ENCODE assay signal across 19 cellular contexts in genomic region chr13:112900691-112901091, GRCh38.
DNase-seq lines count a peak whose midpoint lies in the region; ATAC-seq, FAIRE-seq and TF ChIP-seq lines count a peak whose summit lies in the region.
"Had no signal": no experiment of that assay in that cellular context is flagged by ENCODE, and none has a peak within 500 bp of the region (broad histone marks: within the 10 kb centered on the region; RNA-seq: fewer than 3 reads in every experiment).

No MANE protein-coding gene starts in this region.

- H3K4me2 ChIP-seq in H1 (ENCODE audit: insufficient read depth in 1 of 2, low read depth in 2 of 2, low read length in 2 of 2): no peak overlapping the region

- peak overlapping the region; percentile 78 for H3K18ac ChIP-seq in H1 (ENCODE audit: extremely low read depth, low read length)

- no peak for TF ChIP-seq POLR2A in H1 (IDR thresholded peaks at IDR 0.05; ENCODE audit: control extremely low read depth in 1 of 2, low read depth in 2 of 2, low read length in 2 of 2)

- peak overlapping the region; percentile 10 for H4K5ac ChIP-seq in H1 (ENCODE audit: insufficient read length, low read depth, low read length)

- H3K27ac ChIP-seq in H1 (ENCODE audit: low read depth, low read length): no peak overlapping the region
- H3K27ac ChIP-seq: SJCRH30 had no signal

- H3K79me1 ChIP-seq in H1 (ENCODE audit: low read depth, low read length): no peaks in the 10 kb centered on the region; the same call in 1 of the 2 replicates

- peaks cover 2 to 8% of the 10 kb centered on the region in 2 donors for H3K27me3 Mint-ChIP-seq in natural killer cell treated with Interleukin-12 subunit alpha and Interleukin-12 subunit beta and Interleukin-15 and Interleukin-18, amount 100 ng/mL, for 72 hours
- H3K27me3 Mint-ChIP-seq in natural killer cell (ENCODE audit: low read depth in 2 of 2): peaks cover 7 to 8% of the 10 kb centered on the region in 2 donors

- no peak for ATAC-seq in natural killer cell treated with Interleukin-12 subunit alpha and Interleukin-12 subunit beta and Interleukin-15 and Interleukin-18, amount 100 ng/mL, for 72 hours
- no peak for ATAC-seq in natural killer cell
- no peak for ATAC-seq in GM18502 (IDR thresholded peaks at IDR 0.05; ENCODE audit: poor library complexity, unreplicated experiment)
- ATAC-seq in HG02981 (IDR thresholded peaks at IDR 0.05; ENCODE audit: unreplicated experiment): no peak

- no peak overlapping the region for H4K8ac ChIP-seq in H1 (ENCODE audit: extremely low read depth, insufficient read depth, low read length)

- 80% methylated on average over 8 of the region's 8 CpGs; no CpG with 5 or more reads in 1 of the 2 experiments for WGBS in H1 (ENCODE audit: extremely low coverage in 1 of 2, insufficient coverage in 1 of 2, insufficient read length in 1 of 2, insufficient replicate concordance in 2 of 2, low coverage in 1 of 2, low lambda C conversion rate in 2 of 2, missing lambda C conversion rate in 1 of 2), 2 experiments

- CTCF ChIA-PET in H1 (lab: Charles Lee; ENCODE audit: partially characterized antibody): interaction anchor here (1.6 kb wide), 1 partner anchor 31 kb away, joined by 4 read pairs; no protein-coding TSS in a partner anchor

- peak overlapping the region; percentile 18; the same call in 1 of the 2 replicates for H2BK5ac ChIP-seq in H1 (ENCODE audit: low read depth, low read length)

- peaks cover 3% of the 10 kb centered on the region for H3K9me3 Mint-ChIP-seq in natural killer cell treated with Interleukin-12 subunit alpha and Interleukin-12 subunit beta and Interleukin-15 and Interleukin-18, amount 100 ng/mL, for 72 hours
- H3K9me3 Mint-ChIP-seq in natural killer cell: no peaks in the 10 kb centered on the region
- H3K9me3 Mint-ChIP-seq: CD4-positive, alpha-beta T cell had no signal

- no peak for FAIRE-seq in H1 (lab: Jason Lieb, UNC)
- FAIRE-seq: D721Med, G401.6, GM12892 had no signal

- TF ChIP-seq CTCF in natural killer cell (IDR thresholded peaks at IDR 0.05): no peak
- no peak for TF ChIP-seq CTCF in H1 (IDR thresholded peaks at IDR 0.05; ENCODE audit: control extremely low read depth in 1 of 3, insufficient read depth in 1 of 3, low read depth in 1 of 3, low read length in 3 of 3)

- no peak overlapping the region for H3K4me3 Mint-ChIP-seq in natural killer cell treated with Interleukin-12 subunit alpha and Interleukin-12 subunit beta and Interleukin-15 and Interleukin-18, amount 100 ng/mL, for 72 hours
- no peak overlapping the region for H3K4me3 Mint-ChIP-seq in natural killer cell
- H3K4me3 Mint-ChIP-seq: CD4-positive, alpha-beta T cell; HFFc6 had no signal

- H4K91ac ChIP-seq in H1 (replicated peaks; ENCODE audit: insufficient read length, low read length): peak overlapping the region; percentile 92

- peak overlapping the region; percentile 49 for H3K4ac ChIP-seq in H1 (replicated peaks; ENCODE audit: insufficient read length, low read depth, low read length)

- no peak overlapping the region for H3K14ac ChIP-seq in H1 (ENCODE audit: insufficient read length)

- H2BK120ac ChIP-seq in H1 (replicated peaks; ENCODE audit: low read depth, low read length): no peak overlapping the region

- peak overlapping the region; percentile 81; the same call in 1 of the 2 replicates for H2BK15ac ChIP-seq in H1 (ENCODE audit: low read length)

- no peaks in the 10 kb centered on the region; the same call in 1 of the 2 replicates for H3K23me2 ChIP-seq in H1 (ENCODE audit: low read depth, low read length)

- H2BK20ac ChIP-seq in H1 (ENCODE audit: low read length): peak overlapping the region; percentile 86

- no peak overlapping the region for H3K23ac ChIP-seq in H1 (ENCODE audit: insufficient read length)

- no peaks in the 10 kb centered on the region for H3K27me3 ChIP-seq in H1 (replicated peaks in 1 of 4; ENCODE audit: control insufficient read depth in 3 of 4, extremely low read depth in 1 of 4, insufficient read depth in 3 of 4, low read length in 3 of 4)

- peaks cover 0 to 8% of the 10 kb centered on the region in 2 experiments for H4K20me1 ChIP-seq in H1 (replicated peaks in 1 of 2; ENCODE audit: control insufficient read depth in 1 of 2, insufficient read depth in 2 of 2, low read length in 2 of 2)

- H3K4me3 ChIP-seq in H1 (ENCODE audit: extremely low read depth in 1 of 4, insufficient read depth in 2 of 4, low read depth in 3 of 4, low read length in 4 of 4): no peak overlapping the region
- H3K4me3 ChIP-seq: SJCRH30 had no signal

- no peaks in the 10 kb centered on the region for H3K36me3 Mint-ChIP-seq in natural killer cell treated with Interleukin-12 subunit alpha and Interleukin-12 subunit beta and Interleukin-15 and Interleukin-18, amount 100 ng/mL, for 72 hours
- H3K36me3 Mint-ChIP-seq in natural killer cell: no peaks in the 10 kb centered on the region

- intact Hi-C loops in natural killer cell (cut with micrococcal nuclease): no loop called here
- intact Hi-C loops in posterior vena cava (cut with DNase I): no loop called here

- no peaks in the 10 kb centered on the region for H3K4me1 Mint-ChIP-seq in natural killer cell treated with Interleukin-12 subunit alpha and Interleukin-12 subunit beta and Interleukin-15 and Interleukin-18, amount 100 ng/mL, for 72 hours (ENCODE audit: low read depth in 2 of 2)
- peaks cover 0 to under 1% of the 10 kb centered on the region in 2 donors for H3K4me1 Mint-ChIP-seq in natural killer cell

- peak overlapping the region; percentile 87; the same call in 1 of the 2 replicates for H2BK12ac ChIP-seq in H1 (ENCODE audit: low read depth, low read length)

- peaks cover 0 to 9% of the 10 kb centered on the region in 2 experiments; a peak in 1 of 4 replicates for H3K79me2 ChIP-seq in H1 (ENCODE audit: control insufficient read depth in 1 of 2, insufficient read depth in 2 of 2, low read length in 2 of 2)

- 0 out of 2 replicates have a peak overlapping the region, but pooled peaks have one; percentile 48 for H2AK5ac ChIP-seq in H1 (ENCODE audit: low read depth, low read length)

- TF ChIP-seq EP300 in H1 (IDR thresholded peaks at IDR 0.05; ENCODE audit: borderline replicate concordance in 1 of 2, low read depth in 2 of 2, low read length in 2 of 2): no peak

- H3K4me1 ChIP-seq in H1 (replicated peaks in 1 of 4; ENCODE audit: control insufficient read depth in 3 of 4, insufficient read depth in 4 of 4, low read length in 3 of 4): peaks cover 4 to 44% (median 23%) of the 10 kb centered on the region in 4 experiments
- H3K4me1 ChIP-seq: SJCRH30 had no signal

- DNase-seq in natural killer cell treated with Interleukin-12 subunit alpha and Interleukin-12 subunit beta and Interleukin-15 and Interleukin-18, amount 100 ng/mL, for 72 hours (ENCODE audit: low spot score): peak; percentile 34
- DNase-seq in natural killer cell (no peak), H1 (ENCODE audit: low read depth in 1 of 2, low spot score in 2 of 2) (no peak), posterior vena cava (ENCODE audit: low spot score) (peak; percentile 80), NCI-H2227 (lab: John Stamatoyannopoulos, UW; ENCODE audit: unreplicated experiment) (no peak), NOMO-1 (lab: John Stamatoyannopoulos, UW; ENCODE audit: unreplicated experiment in 2 of 2) (no peak)
- DNase-seq: CD4-positive, alpha-beta T cell; DMS79 treated with DMSO at 0.1 percent for 48 hours; HFFc6; KG1; NCI-H1092; NCI-H446; NCI-H748 treated with DMSO at 0.1 percent for 48 hours; SJCRH30 had no signal

- no peak overlapping the region for H3K56ac ChIP-seq in H1 (replicated peaks; ENCODE audit: insufficient read length, low read depth, low read length)

- no peak overlapping the region for H2AFZ ChIP-seq in H1 (ENCODE audit: low read length)

- H3K27ac Mint-ChIP-seq in natural killer cell treated with Interleukin-12 subunit alpha and Interleukin-12 subunit beta and Interleukin-15 and Interleukin-18, amount 100 ng/mL, for 72 hours: no peak overlapping the region
- no peak overlapping the region for H3K27ac Mint-ChIP-seq in natural killer cell
- H3K27ac Mint-ChIP-seq: CD4-positive, alpha-beta T cell; HFFc6 had no signal

- H3K9me3 ChIP-seq in H1 (ENCODE audit: insufficient read depth in 2 of 2, low read depth in 1 of 2, low read length in 1 of 2): no peaks in the 10 kb centered on the region
- H3K9me3 ChIP-seq: SJCRH30 had no signal

- H3K36me3 ChIP-seq in H1 (ENCODE audit: control insufficient read depth in 2 of 4, insufficient read depth in 4 of 4, low read length in 3 of 4): peaks cover 0 to 14% (median 0%) of the 10 kb centered on the region in 4 experiments; a peak in 2 of 8 replicates
- H3K36me3 ChIP-seq: SJCRH30 had no signal

- no peak for TF ChIP-seq RAD21 in H1 (IDR thresholded peaks at IDR 0.05 in 1 of 2, conservative IDR thresholded peaks at IDR 0.05 in 1 of 2; ENCODE audit: low read depth in 2 of 2, low read length in 2 of 2)

- H3K9ac ChIP-seq in H1 (replicated peaks in 1 of 4; ENCODE audit: extremely low read depth in 1 of 4, low read depth in 3 of 4, low read length in 3 of 4): no peak overlapping the region; a peak in 1 of 7 replicates

- POLR2A ChIA-PET in H1 (lab: Charles Lee; ENCODE audit: partially characterized antibody): interaction anchor here (0.9 to 1.9 kb wide), 5 partner anchors 10 to 308 kb away, joined by 3 to 4 read pairs (median 4); partner anchors contain the start of genes CUL4A and PCID2

TF ChIP-seq in H1, 55 proteins besides CTCF, POLR2A, EP300 and RAD21:
- TF ChIP-seq MAX (IDR thresholded peaks at IDR 0.05) (peak; percentile 68), MAFK (IDR thresholded peaks at IDR 0.05; ENCODE audit: low read depth, low read length) (no peak), E2F6 (IDR thresholded peaks at IDR 0.05) (0 out of 2 replicates have a peak, but pooled peaks have one; percentile 40)

Comparison
In these comparisons a context has a peak if more than half of its experiments do, and no peak if none do; other contexts are left out.
1. DNase-seq: peak in natural killer cell treated with Interleukin-12 subunit alpha and Interleukin-12 subunit beta and Interleukin-15 and Interleukin-18, amount 100 ng/mL, for 72 hours (single experiment) and posterior vena cava (single experiment); none in natural killer cell (single experiment), H1 (0 of 2), NCI-H2227 (single experiment) and NOMO-1 (0 of 2).